Comparison of ENCODE assay signal across 8 cellular contexts in genomic region chr16:69311533-69312388, GRCh38. TPM values are rescaled to one million over a fixed set of nuclear protein-coding genes. Genes with fewer than 3 reads are reported as not detected.
DNase-seq lines count a peak whose midpoint lies in the region; ATAC-seq, FAIRE-seq and TF ChIP-seq lines count a peak whose summit lies in the region.

No MANE protein-coding gene starts in this region.

- no peak for TF ChIP-seq EP300 in K562 (IDR thresholded peaks at IDR 0.05; ENCODE audit: low read length)

- WGBS in K562 (ENCODE audit: insufficient coverage, low coverage, missing lambda C conversion rate) = 2% methylated on average over 20 of the region's 59 CpGs

- H3K9ac ChIP-seq in K562 (ENCODE audit: insufficient read depth in 1 of 2, low read depth in 2 of 2, low read length in 2 of 2) = peak overlapping the region; percentile 93 to 97

- peaks cover 37% of the 10 kb centered on the region; the same call in 2 of the 3 replicates for H3K36me3 ChIP-seq in K562 (ENCODE audit: control insufficient read depth, insufficient read depth, low read length)

- TSS peak; percentile 56 for BruUV-seq in K562 (replicated peaks; lab: Mats Ljungman, UMichigan)

- peak overlapping the region; percentile 90 for H3K4me2 ChIP-seq in K562 (ENCODE audit: insufficient read depth, low read length)

- POLR2A ChIA-PET in K562 (lab: Yijun Ruan, JAX) = interaction anchor here (0.6 to 1.7 kb wide), 3 partner anchors 12 to 606 kb away, joined by 3 to 7 read pairs (median 4); no protein-coding TSS in a partner anchor

- no peaks in the 10 kb centered on the region for H3K9me3 ChIP-seq in K562 (replicated peaks; ENCODE audit: control insufficient read depth, insufficient read depth, low read depth, low read length)

- CTCF ChIA-PET in K562 (lab: Yijun Ruan, JAX; ENCODE audit: low intra/inter-chr PET ratio) = interaction anchor here (0.7 to 1.4 kb wide), 2 partner anchors 28 to 178 kb away, joined by 4 to 5 read pairs; partner anchors contain the start of genes COG8 and NIP7

- H4K20me1 ChIP-seq in K562 (replicated peaks; ENCODE audit: control insufficient read depth, insufficient read depth, low read length) = 0 out of 2 replicates have a peak, but pooled peaks cover 3% of the 10 kb centered on the region

- H3K79me2 ChIP-seq in K562 (ENCODE audit: control insufficient read depth, insufficient read depth, low read length) = peaks cover 37% of the 10 kb centered on the region

- peak; percentile 53 for ATAC-seq in GM19023 (IDR thresholded peaks at IDR 0.05; ENCODE audit: unreplicated experiment)
- ATAC-seq in HG03097 (IDR thresholded peaks at IDR 0.05; ENCODE audit: low FRiP score, unreplicated experiment) = peak; percentile 40
- peak; percentile 66 for ATAC-seq in K562

- in situ Hi-C loops in K562 (cut with MboI) = no loop called here

- peak overlapping the region; percentile 88 for H2AFZ ChIP-seq in K562 (ENCODE audit: low read depth, low read length)

- DNase-seq in K562 (ENCODE audit: extremely low read depth in 1 of 4, low spot score in 3 of 4) (peak in 2 of 4 experiments; percentile 39 to 54), islet precursor cell (peak; percentile 81)
- peak; percentile 40 to 62 for DNase-seq in stimulated activated CD4-positive, alpha-beta T cell treated with anti-CD3 and anti-CD28 coated beads, Interleukin-2, amount 100 ng/mL, for 24 hours
- no peak for DNase-seq in activated CD4-positive, CD25-positive, alpha-beta regulatory T cell treated with anti-CD3 and anti-CD28 coated beads, Interleukin-2, amount 50 U/mL, for 72 hours

- TF ChIP-seq POLR2A in Raji (IDR thresholded peaks at IDR 0.05; ENCODE audit: insufficient read depth, low read depth, low read length) (0 out of 2 replicates have a peak, but pooled peaks have one; percentile 21), K562 (conservative IDR thresholded peaks at IDR 0.05) (no peak)

- no peak for FAIRE-seq in K562 (lab: Jason Lieb, UNC)

- no peak for TF ChIP-seq RAD21 in K562 (CRISPR knock-in tag; conservative IDR thresholded peaks at IDR 0.05 in 1 of 2, IDR thresholded peaks at IDR 0.05 in 1 of 2)

- H3K9me1 ChIP-seq in K562 (ENCODE audit: control insufficient read depth, insufficient read depth, low read length) = no peaks in the 10 kb centered on the region

- H3K4me3 ChIP-seq in K562 = peak overlapping the region; percentile 98

- no peaks in the 10 kb centered on the region for H3K27me3 ChIP-seq in K562 (ENCODE audit: control insufficient read depth in 2 of 2, insufficient read depth in 2 of 2, low read length in 2 of 2)

- TF ChIP-seq CTCF in C4-2B (conservative IDR thresholded peaks at IDR 0.05) (no peak), K562 (IDR thresholded peaks at IDR 0.05 in 2 of 3, conservative IDR thresholded peaks at IDR 0.05 in 1 of 3; ENCODE audit: insufficient read depth in 2 of 3, low read depth in 1 of 3, low read length in 3 of 3) (peak in 1 of 3 experiments; percentile 10; a peak in 1 of 6 replicates)

- peak overlapping the region; percentile 94 for H3K27ac ChIP-seq in C4-2B
- H3K27ac ChIP-seq in K562 (ENCODE audit: extremely low read depth, low read depth, low read length) = peak overlapping the region; percentile 81

- peaks cover 5 to 13% of the 10 kb centered on the region in 2 experiments; a peak in 3 of 5 replicates for H3K4me1 ChIP-seq in K562 (replicated peaks in 1 of 2; ENCODE audit: control insufficient read depth in 2 of 2, insufficient read depth in 2 of 2, low read length in 2 of 2)

- intact Hi-C loops in K562 (cut with micrococcal nuclease) = no loop called here

RNA-seq across cellular contexts. Expression of gene VPS4A, which starts 0.6 kb away (rescaled TPM):
- 26.7 and 75.5 TPM in 2 replicates for total RNA-seq in K562 (2011; cell fraction: chromatin; rRNA removed; ENCODE audit: low replicate concordance)
- total RNA-seq in K562 (2011; cell fraction: nucleolus; rRNA removed) = 37.9 and 38.5 TPM in 2 replicates
- 41.0 and 51.9 TPM in 2 replicates for total RNA-seq in K562 (2011; cell fraction: nucleoplasm; rRNA removed)
- total RNA-seq in K562 (2014; rRNA removed) (35.5 and 48.9 TPM in 2 replicates), K562 (2014; rRNA removed; fragmentation: Illumina TruSeq; extraction: Trizol) (20.3 and 23.9 TPM in 2 replicates), K562 (2015; rRNA removed; fragmentation: Illumina TruSeq; extraction: Trizol) (29.9 and 30.7 TPM in 2 replicates), K562 (2021) (37.8 and 38.1 TPM in 2 replicates)
- polyA plus RNA-seq in K562 (2011; rRNA removed) (16.1 and 16.3 TPM in 2 replicates), K562 (2014; fragmentation: Illumina TruSeq; extraction: Trizol) (42.6 and 45.4 TPM in 2 replicates), K562 (2014; fragmentation: Nextera tagmentation; extraction: Ambion mirVana) (1 to 10 TPM; 7.6 to 8.1 TPM), K562 (2014; rRNA removed) (37.4 and 40.6 TPM in 2 replicates)
- 22.2 and 23.1 TPM in 2 replicates for polyA plus RNA-seq in K562 (2011; cell fraction: cytosol; rRNA removed)
- polyA plus RNA-seq in K562 (2011; cell fraction: nucleus; rRNA removed) = 57.7 and 70.1 TPM in 2 replicates
- polyA plus RNA-seq in K562 (2012) = 49.0 and 66.1 TPM in 2 replicates
- polyA minus RNA-seq in K562 (2011; rRNA and poly(A)+ RNA removed) = 15.0 and 21.0 TPM in 2 replicates
- polyA minus RNA-seq in K562 (2011; cell fraction: cytosol; rRNA and poly(A)+ RNA removed) = 18.1 and 22.6 TPM in 2 replicates
- polyA minus RNA-seq in K562 (2011; cell fraction: nucleus; rRNA and poly(A)+ RNA removed) = 18.0 and 27.2 TPM in 2 replicates

RNA-seq across cellular contexts. Expression of gene PDF, which starts 18.6 kb away (rescaled TPM):
- 3.6 and 14.6 TPM in 2 replicates for total RNA-seq in K562 (2011; cell fraction: chromatin; rRNA removed; ENCODE audit: low replicate concordance)
- total RNA-seq in K562 (2011; cell fraction: nucleolus; rRNA removed) = 24.6 and 26.7 TPM in 2 replicates
- total RNA-seq in K562 (2011; cell fraction: nucleoplasm; rRNA removed) = 10.4 and 14.0 TPM in 2 replicates
- total RNA-seq in K562 (2014; rRNA removed) (60.6 and 72.4 TPM in 2 replicates), K562 (2014; rRNA removed; fragmentation: Illumina TruSeq; extraction: Trizol) (0.67 and 1.7 TPM in 2 replicates), K562 (2015; rRNA removed; fragmentation: Illumina TruSeq; extraction: Trizol) (6.2 and 10.1 TPM in 2 replicates), K562 (2021) (31.5 and 36.3 TPM in 2 replicates)
- polyA plus RNA-seq in K562 (2011; rRNA removed) (4.3 and 5.3 TPM in 2 replicates), K562 (2014; fragmentation: Illumina TruSeq; extraction: Trizol) (5.6 and 11.1 TPM in 2 replicates), K562 (2014; fragmentation: Nextera tagmentation; extraction: Ambion mirVana) (under 1 TPM; 0.15 to 0.25 TPM), K562 (2014; rRNA removed) (40.0 and 45.5 TPM in 2 replicates)
- polyA plus RNA-seq in K562 (2011; cell fraction: cytosol; rRNA removed) = 12.0 and 31.8 TPM in 2 replicates
- 6.9 and 12.3 TPM in 2 replicates for polyA plus RNA-seq in K562 (2011; cell fraction: nucleus; rRNA removed)
- 14.4 and 18.0 TPM in 2 replicates for polyA plus RNA-seq in K562 (2012)
- polyA minus RNA-seq in K562 (2011; rRNA and poly(A)+ RNA removed) = 2.7 and 4.4 TPM in 2 replicates
- polyA minus RNA-seq in K562 (2011; cell fraction: cytosol; rRNA and poly(A)+ RNA removed) = 7.4 and 7.6 TPM in 2 replicates
- polyA minus RNA-seq in K562 (2011; cell fraction: nucleus; rRNA and poly(A)+ RNA removed) = 7.8 and 9.4 TPM in 2 replicates

RNA-seq across cellular contexts. Expression of gene COG8, which starts 27.6 kb away (rescaled TPM):
- 58.6 and 101 TPM in 2 replicates for total RNA-seq in K562 (2011; cell fraction: chromatin; rRNA removed; ENCODE audit: low replicate concordance)
- total RNA-seq in K562 (2011; cell fraction: nucleolus; rRNA removed) = 70.5 and 89.9 TPM in 2 replicates
- total RNA-seq in K562 (2011; cell fraction: nucleoplasm; rRNA removed) = 73.8 and 77.9 TPM in 2 replicates
- total RNA-seq in K562 (2014; rRNA removed) (34.2 and 45.2 TPM in 2 replicates), K562 (2014; rRNA removed; fragmentation: Illumina TruSeq; extraction: Trizol) (21.9 and 23.3 TPM in 2 replicates), K562 (2015; rRNA removed; fragmentation: Illumina TruSeq; extraction: Trizol) (29.4 and 30.1 TPM in 2 replicates), K562 (2021) (42.6 and 43.6 TPM in 2 replicates)
- polyA plus RNA-seq in K562 (2011; rRNA removed) (31.5 and 34.9 TPM in 2 replicates), K562 (2014; fragmentation: Illumina TruSeq; extraction: Trizol) (22.0 and 27.9 TPM in 2 replicates), K562 (2014; fragmentation: Nextera tagmentation; extraction: Ambion mirVana) (1 to 10 TPM; 3.7 to 5.7 TPM), K562 (2014; rRNA removed) (33.4 and 38.2 TPM in 2 replicates)
- 40.5 and 58.4 TPM in 2 replicates for polyA plus RNA-seq in K562 (2011; cell fraction: cytosol; rRNA removed)
- 42.4 and 54.2 TPM in 2 replicates for polyA plus RNA-seq in K562 (2011; cell fraction: nucleus; rRNA removed)
- polyA plus RNA-seq in K562 (2012) = 20.5 and 29.8 TPM in 2 replicates
- 42.0 and 47.5 TPM in 2 replicates for polyA minus RNA-seq in K562 (2011; rRNA and poly(A)+ RNA removed)
- 30.9 and 38.5 TPM in 2 replicates for polyA minus RNA-seq in K562 (2011; cell fraction: cytosol; rRNA and poly(A)+ RNA removed)
- 39.7 and 55.4 TPM in 2 replicates for polyA minus RNA-seq in K562 (2011; cell fraction: nucleus; rRNA and poly(A)+ RNA removed)

RNA-seq across cellular contexts. Expression of gene NIP7, which starts 27.8 kb away (rescaled TPM):
- total RNA-seq in K562 (2011; cell fraction: chromatin; rRNA removed; ENCODE audit: low replicate concordance) = 67.9 and 76.6 TPM in 2 replicates
- total RNA-seq in K562 (2011; cell fraction: nucleolus; rRNA removed) = 38.0 and 41.5 TPM in 2 replicates
- total RNA-seq in K562 (2011; cell fraction: nucleoplasm; rRNA removed) = 63.2 and 72.6 TPM in 2 replicates
- total RNA-seq in K562 (2014; rRNA removed) (41.2 and 45.2 TPM in 2 replicates), K562 (2014; rRNA removed; fragmentation: Illumina TruSeq; extraction: Trizol) (73.9 and 77.8 TPM in 2 replicates), K562 (2015; rRNA removed; fragmentation: Illumina TruSeq; extraction: Trizol) (82.9 and 85.5 TPM in 2 replicates), K562 (2021) (52.8 and 58.1 TPM in 2 replicates)
- polyA plus RNA-seq in K562 (2011; rRNA removed) (18.9 and 28.9 TPM in 2 replicates), K562 (2014; fragmentation: Illumina TruSeq; extraction: Trizol) (71.2 and 78.3 TPM in 2 replicates), K562 (2014; fragmentation: Nextera tagmentation; extraction: Ambion mirVana) (10 to 100 TPM; 72.5 to 78.3 TPM), K562 (2014; rRNA removed) (57.7 and 67.0 TPM in 2 replicates)
- 15.3 and 21.6 TPM in 2 replicates for polyA plus RNA-seq in K562 (2011; cell fraction: cytosol; rRNA removed)
- 12.1 and 15.2 TPM in 2 replicates for polyA plus RNA-seq in K562 (2011; cell fraction: nucleus; rRNA removed)
- polyA plus RNA-seq in K562 (2012) = 27.0 and 61.8 TPM in 2 replicates
- 33.1 and 33.6 TPM in 2 replicates for polyA minus RNA-seq in K562 (2011; rRNA and poly(A)+ RNA removed)
- 15.2 and 22.5 TPM in 2 replicates for polyA minus RNA-seq in K562 (2011; cell fraction: cytosol; rRNA and poly(A)+ RNA removed)
- 15.3 and 17.2 TPM in 2 replicates for polyA minus RNA-seq in K562 (2011; cell fraction: nucleus; rRNA and poly(A)+ RNA removed)

RNA-seq across cellular contexts. Expression of gene TMED6, which starts 39.8 kb away (rescaled TPM):
- 1.5 and 1.7 TPM in 2 replicates for total RNA-seq in K562 (2011; cell fraction: chromatin; rRNA removed; ENCODE audit: low replicate concordance)
- total RNA-seq in K562 (2011; cell fraction: nucleolus; rRNA removed) = 0.67 TPM in 1 of 2 replicates, not detected in the other
- total RNA-seq in K562 (2011; cell fraction: nucleoplasm; rRNA removed) = 1.6 TPM in 2 replicates
- total RNA-seq in K562 (2014; rRNA removed) (0.18 TPM in 1 of 2 replicates, not detected in the other), K562 (2014; rRNA removed; fragmentation: Illumina TruSeq; extraction: Trizol) (0.22 and 0.25 TPM in 2 replicates), K562 (2015; rRNA removed; fragmentation: Illumina TruSeq; extraction: Trizol) (0.25 TPM in 1 of 2 replicates, not detected in the other), K562 (2021) (0.51 TPM in 1 of 2 replicates, not detected in the other)
- polyA plus RNA-seq in K562 (2011; rRNA removed) (0.14 and 0.20 TPM in 2 replicates), K562 (2014; fragmentation: Illumina TruSeq; extraction: Trizol) (0.22 TPM in 1 of 2 replicates, not detected in the other), K562 (2014; fragmentation: Nextera tagmentation; extraction: Ambion mirVana) (under 1 TPM; 0.32 to 0.45 TPM), K562 (2014; rRNA removed) (not detected in 2 replicates)
- polyA plus RNA-seq in K562 (2011; cell fraction: cytosol; rRNA removed) = 0.07 TPM in 1 of 2 replicates, not detected in the other
- 0.70 TPM in 1 of 2 replicates, not detected in the other for polyA plus RNA-seq in K562 (2011; cell fraction: nucleus; rRNA removed)
- polyA plus RNA-seq in K562 (2012) = 0.36 and 0.47 TPM in 2 replicates
- polyA minus RNA-seq in K562 (2011; rRNA and poly(A)+ RNA removed) = not detected in 2 replicates
- not detected in 2 replicates for polyA minus RNA-seq in K562 (2011; cell fraction: cytosol; rRNA and poly(A)+ RNA removed)
- polyA minus RNA-seq in K562 (2011; cell fraction: nucleus; rRNA and poly(A)+ RNA removed) = 0.40 and 0.67 TPM in 2 replicates
